In genomic region chr10:110077436-110078120, GRCh38 we compare ENCODE assay signal across 8 cellular contexts.
DNase-seq lines count a peak whose midpoint lies in the region; ATAC-seq lines count a peak whose summit lies in the region.

No MANE protein-coding gene starts in this region.

- peaks cover 86% of the 10 kb centered on the region for H3K4me1 Mint-ChIP-seq in activated CD4-positive, alpha-beta T cell treated with anti-CD3 and anti-CD28 coated beads for 36 hours
- peaks cover 82% of the 10 kb centered on the region for H3K4me1 Mint-ChIP-seq in activated CD4-positive, alpha-beta memory T cell treated with anti-CD3 and anti-CD28 coated beads, Interleukin-2, amount 10 ng/mL, durations not matched to agents 7 days and 5 days

- no peaks in the 10 kb centered on the region for H3K36me3 Mint-ChIP-seq in activated CD4-positive, alpha-beta T cell treated with anti-CD3 and anti-CD28 coated beads for 36 hours (ENCODE audit: low read depth)
- peaks cover 48% of the 10 kb centered on the region for H3K36me3 Mint-ChIP-seq in activated CD4-positive, alpha-beta memory T cell treated with anti-CD3 and anti-CD28 coated beads, Interleukin-2, amount 10 ng/mL, durations not matched to agents 7 days and 5 days (ENCODE audit: low read depth)

- POLR2A ChIA-PET in activated CD4-positive, alpha-beta T cell treated with anti-CD3 and anti-CD28 coated beads for 36 hours (lab: Charles Lee) = interaction anchor here (0.7 to 1.6 kb wide), 3 partner anchors 10 to 67 kb away, joined by 3 to 11 read pairs (median 8); no protein-coding TSS in a partner anchor
- POLR2A ChIA-PET in activated CD4-positive, alpha-beta memory T cell treated with anti-CD3 and anti-CD28 coated beads, Interleukin-2, amount 10 ng/mL, durations not matched to agents 7 days and 5 days (lab: Charles Lee) = interaction anchor here (0.6 to 21.9 kb wide), 30 partner anchors 7 to 787 kb away, joined by 3 to 446 read pairs (median 4); partner anchors contain the start of genes ADD3 and MXI1

- CTCF ChIA-PET in activated CD4-positive, alpha-beta T cell treated with anti-CD3 and anti-CD28 coated beads for 36 hours (lab: Charles Lee) = interaction anchor here (0.7 to 3.5 kb wide), 16 partner anchors 10 to 194 kb away, joined by 3 to 13 read pairs (median 3); no protein-coding TSS in a partner anchor
- CTCF ChIA-PET in activated CD4-positive, alpha-beta memory T cell treated with anti-CD3 and anti-CD28 coated beads, Interleukin-2, amount 10 ng/mL, durations not matched to agents 7 days and 5 days (lab: Charles Lee) = interaction anchor here (0.7 to 2.6 kb wide), 12 partner anchors 9 to 194 kb away, joined by 3 to 13 read pairs (median 6); no protein-coding TSS in a partner anchor

- peak overlapping the region; percentile 75 for H3K4me3 Mint-ChIP-seq in activated CD4-positive, alpha-beta T cell treated with anti-CD3 and anti-CD28 coated beads for 36 hours
- peak overlapping the region; percentile 89 for H3K4me3 Mint-ChIP-seq in activated CD4-positive, alpha-beta memory T cell treated with anti-CD3 and anti-CD28 coated beads, Interleukin-2, amount 10 ng/mL, durations not matched to agents 7 days and 5 days

- ATAC-seq in activated CD4-positive, alpha-beta T cell treated with anti-CD3 and anti-CD28 coated beads for 36 hours = peak; percentile 52
- ATAC-seq in HG03135 (IDR thresholded peaks at IDR 0.05; ENCODE audit: unreplicated experiment) = no peak

- intact Hi-C loops in activated CD4-positive, alpha-beta T cell treated with anti-CD3 and anti-CD28 coated beads for 36 hours (cut with DNase I, micrococcal nuclease) = loop anchor here (1.0 to 2.0 kb wide), 3 partner anchors 9 to 67 kb away; no protein-coding TSS in a partner anchor

- H3K9me3 Mint-ChIP-seq in activated CD4-positive, alpha-beta T cell treated with anti-CD3 and anti-CD28 coated beads for 36 hours (ENCODE audit: low read depth) = no peaks in the 10 kb centered on the region
- H3K9me3 Mint-ChIP-seq in activated CD4-positive, alpha-beta memory T cell treated with anti-CD3 and anti-CD28 coated beads, Interleukin-2, amount 10 ng/mL, durations not matched to agents 7 days and 5 days = no peaks in the 10 kb centered on the region

- H3K27ac ChIP-seq in substantia nigra (ENCODE audit: low read depth, low read length, poor library complexity, severe bottlenecking) = peak overlapping the region; percentile 84

- H3K27me3 Mint-ChIP-seq in activated CD4-positive, alpha-beta T cell treated with anti-CD3 and anti-CD28 coated beads for 36 hours = no peaks in the 10 kb centered on the region
- H3K27me3 Mint-ChIP-seq in activated CD4-positive, alpha-beta memory T cell treated with anti-CD3 and anti-CD28 coated beads, Interleukin-2, amount 10 ng/mL, durations not matched to agents 7 days and 5 days = no peaks in the 10 kb centered on the region

- H3K27ac Mint-ChIP-seq in activated CD4-positive, alpha-beta T cell treated with anti-CD3 and anti-CD28 coated beads for 36 hours = peak overlapping the region; percentile 98
- H3K27ac Mint-ChIP-seq in activated CD4-positive, alpha-beta memory T cell treated with anti-CD3 and anti-CD28 coated beads, Interleukin-2, amount 10 ng/mL, durations not matched to agents 7 days and 5 days = peak overlapping the region; percentile 99

- peak; percentile 52 for DNase-seq in activated CD4-positive, alpha-beta T cell treated with anti-CD3 and anti-CD28 coated beads for 36 hours
- DNase-seq in activated CD4-positive, alpha-beta T cell treated with anti-CD3 and anti-CD28 coated beads, Interleukin-2, amount 50 U/mL, for 48 hours = no peak
- no peak for DNase-seq in activated CD4-positive, alpha-beta memory T cell treated with anti-CD3 and anti-CD28 coated beads, Interleukin-2, amount 10 ng/mL, durations not matched to agents 7 days and 5 days
- peak in 30 of 51 donors; percentile 4 to 80 (median 31) for DNase-seq in hypothalamus (lab: John Stamatoyannopoulos, UW)
- DNase-seq in substantia nigra (lab: John Stamatoyannopoulos, UW) = peak in 30 of 49 donors; percentile 10 to 82 (median 36)
- DNase-seq in UCSD-AML1 (lab: John Stamatoyannopoulos, UW; ENCODE audit: unreplicated experiment) = no peak
- no peak for DNase-seq in hepatic stellate cell (ENCODE audit: low spot score)

Comparison
In these comparisons a context has a peak if more than half of its experiments do, and no peak if none do; other contexts are left out.
1. DNase-seq: peak in activated CD4-positive, alpha-beta T cell treated with anti-CD3 and anti-CD28 coated beads for 36 hours (single experiment), hypothalamus (30 of 51) and substantia nigra (30 of 49); none in activated CD4-positive, alpha-beta T cell treated with anti-CD3 and anti-CD28 coated beads, Interleukin-2, amount 50 U/mL, for 48 hours (0 of 2), activated CD4-positive, alpha-beta memory T cell treated with anti-CD3 and anti-CD28 coated beads, Interleukin-2, amount 10 ng/mL, durations not matched to agents 7 days and 5 days (single experiment), UCSD-AML1 (single experiment) and hepatic stellate cell (single experiment).